ENCODE assay signal across 7 cellular contexts in the genomic region with DNA sequence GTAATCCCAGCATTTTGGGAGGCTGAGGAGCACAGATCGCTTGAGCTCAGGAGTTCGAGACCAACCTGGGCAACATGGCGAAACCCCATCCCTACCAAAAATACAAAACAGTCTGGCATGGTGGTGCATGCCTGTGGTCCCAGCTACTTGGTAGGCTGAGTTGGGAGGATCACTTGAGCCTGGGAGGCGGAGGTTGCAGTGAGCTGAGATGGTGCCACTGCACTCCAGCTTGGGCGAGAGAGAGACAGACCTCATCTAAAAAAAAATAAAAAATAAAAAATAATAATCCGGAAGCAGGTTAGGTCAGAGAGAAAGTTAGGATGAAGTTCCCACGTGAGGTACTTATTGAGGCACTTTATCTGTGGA. TPM values are rescaled to one million over a fixed set of nuclear protein-coding genes. Genes with fewer than 3 reads are reported as not detected.
DNase-seq lines count a peak whose midpoint lies in the region; ATAC-seq and TF ChIP-seq lines count a peak whose summit lies in the region.
"Not testable (repeated sequence)": the region's sequence is repeated elsewhere in the genome, so short reads cannot be mapped to it uniquely, and the experiment has no call there.
"Had no signal": no experiment of that assay in that cellular context is flagged by ENCODE, and none has a peak within 500 bp of the region (broad histone marks: within the 10 kb centered on the region; RNA-seq: fewer than 3 reads in every experiment).

No MANE protein-coding gene starts in this region.

- peak overlapping the region; percentile 86 to 93 for H3K4me3 Mint-ChIP-seq in CD14-positive monocyte
- peak overlapping the region; percentile 84 for H3K4me3 Mint-ChIP-seq in activated naive CD8-positive, alpha-beta T cell treated with anti-CD3 and anti-CD28 coated beads for 36 hours
- peak overlapping the region; percentile 83 for H3K4me3 Mint-ChIP-seq in mesothelial cell of epicardium
- H3K4me3 Mint-ChIP-seq in stimulated activated effector memory CD8-positive, alpha-beta T cell treated with anti-CD3 and anti-CD28 coated beads, Interleukin-12 subunit alpha, Interleukin-12 subunit beta, amount 100 ng/mL, for 72 hours = peak overlapping the region; percentile 86

- peaks cover 24 to 28% of the 10 kb centered on the region in 2 donors for H3K36me3 Mint-ChIP-seq in CD14-positive monocyte
- not testable (repeated sequence) for H3K36me3 Mint-ChIP-seq in activated naive CD8-positive, alpha-beta T cell treated with anti-CD3 and anti-CD28 coated beads for 36 hours; mesothelial cell of epicardium
- H3K36me3 Mint-ChIP-seq in stimulated activated effector memory CD8-positive, alpha-beta T cell treated with anti-CD3 and anti-CD28 coated beads, Interleukin-12 subunit alpha, Interleukin-12 subunit beta, amount 100 ng/mL, for 72 hours = peaks cover 29% of the 10 kb centered on the region

- H3K4me1 ChIP-seq in NT2/D1 (ENCODE audit: insufficient read depth, insufficient read length) = not testable (repeated sequence)
- H3K4me1 ChIP-seq in esophagus squamous epithelium = peaks cover 10 to 55% (median 10%) of the 10 kb centered on the region in 3 donors

- H3K4me3 ChIP-seq in NT2/D1 (ENCODE audit: insufficient read length, low read depth) = peak overlapping the region; percentile 58
- peak overlapping the region; percentile 78 to 97 (median 86) for H3K4me3 ChIP-seq in esophagus squamous epithelium

- peaks cover 7 to 12% (median 7%) of the 10 kb centered on the region in 3 donors for H3K27me3 Mint-ChIP-seq in CD14-positive monocyte (ENCODE audit: low read depth in 3 of 3)
- H3K27me3 Mint-ChIP-seq in activated naive CD8-positive, alpha-beta T cell treated with anti-CD3 and anti-CD28 coated beads for 36 hours; mesothelial cell of epicardium (ENCODE audit: low read depth): not testable (repeated sequence)

- H3K27ac ChIP-seq in esophagus squamous epithelium = peak overlapping the region; percentile 94 to 99 (median 94)

- TF ChIP-seq POLR2A in esophagus squamous epithelium (IDR thresholded peaks at IDR 0.05) = not testable (repeated sequence)

- not testable (repeated sequence) for DNase-seq in CD14-positive monocyte (ENCODE audit: low spot score); NT2/D1 (ENCODE audit: low read depth, low spot score); activated naive CD8-positive, alpha-beta T cell treated with anti-CD3 and anti-CD28 coated beads for 36 hours; esophagus squamous epithelium (lab: John Stamatoyannopoulos, UW); mesothelial cell of epicardium (ENCODE audit: low spot score in 2 of 2, unreplicated experiment in 2 of 2); stimulated activated effector memory CD8-positive, alpha-beta T cell treated with anti-CD3 and anti-CD28 coated beads, Interleukin-12 subunit alpha, Interleukin-12 subunit beta, amount 100 ng/mL, for 72 hours (ENCODE audit: low spot score in 2 of 2)

- intact Hi-C loops in CD14-positive monocyte (cut with micrococcal nuclease) = not testable (repeated sequence)
- intact Hi-C loops in esophagus squamous epithelium (cut with DNase I) = loop anchor here (10.0 kb wide), 1 partner anchor 90 kb away; no protein-coding TSS in a partner anchor

- WGBS in esophagus squamous epithelium, 2 donors = 34 to 41% methylated on average over 7 of the region's 7 CpGs

- TF ChIP-seq CTCF in CD14-positive monocyte (IDR thresholded peaks at IDR 0.05); esophagus squamous epithelium (IDR thresholded peaks at IDR 0.05); mesothelial cell of epicardium (IDR thresholded peaks at IDR 0.05; ENCODE audit: unreplicated experiment): not testable (repeated sequence)

- not testable (repeated sequence) for H3K9me3 Mint-ChIP-seq in CD14-positive monocyte; activated naive CD8-positive, alpha-beta T cell treated with anti-CD3 and anti-CD28 coated beads for 36 hours; mesothelial cell of epicardium; stimulated activated effector memory CD8-positive, alpha-beta T cell treated with anti-CD3 and anti-CD28 coated beads, Interleukin-12 subunit alpha, Interleukin-12 subunit beta, amount 100 ng/mL, for 72 hours

- H3K4me1 Mint-ChIP-seq in CD14-positive monocyte = peaks cover 21% of the 10 kb centered on the region
- peaks cover 38% of the 10 kb centered on the region for H3K4me1 Mint-ChIP-seq in activated naive CD8-positive, alpha-beta T cell treated with anti-CD3 and anti-CD28 coated beads for 36 hours
- H3K4me1 Mint-ChIP-seq in mesothelial cell of epicardium = peaks cover 17% of the 10 kb centered on the region
- peaks cover 41% of the 10 kb centered on the region for H3K4me1 Mint-ChIP-seq in stimulated activated effector memory CD8-positive, alpha-beta T cell treated with anti-CD3 and anti-CD28 coated beads, Interleukin-12 subunit alpha, Interleukin-12 subunit beta, amount 100 ng/mL, for 72 hours

- H3K36me3 ChIP-seq in NT2/D1 (ENCODE audit: insufficient read depth, insufficient read length, low read length) (peaks cover 38% of the 10 kb centered on the region), esophagus squamous epithelium (peaks cover 0 to 30% (median 0%) of the 10 kb centered on the region in 3 donors)

- ATAC-seq in stimulated activated effector memory CD8-positive, alpha-beta T cell treated with anti-CD3 and anti-CD28 coated beads, Interleukin-12 subunit alpha, Interleukin-12 subunit beta, amount 100 ng/mL, for 72 hours = not testable (repeated sequence)

- H3K27me3 ChIP-seq in NT2/D1 (ENCODE audit: insufficient read depth, insufficient read length); esophagus squamous epithelium: not testable (repeated sequence)

- not testable (repeated sequence) for H3K9me3 ChIP-seq in NT2/D1 (ENCODE audit: insufficient read depth, low read length); esophagus squamous epithelium

- H3K9ac ChIP-seq in NT2/D1 (ENCODE audit: insufficient read length, low read depth) = peak overlapping the region; percentile 85

- H3K27ac Mint-ChIP-seq in CD14-positive monocyte = peak overlapping the region; percentile 68 to 95 (median 93)
- H3K27ac Mint-ChIP-seq in activated naive CD8-positive, alpha-beta T cell treated with anti-CD3 and anti-CD28 coated beads for 36 hours = peak overlapping the region; percentile 91
- peak overlapping the region; percentile 95 for H3K27ac Mint-ChIP-seq in mesothelial cell of epicardium
- peak overlapping the region; percentile 94 for H3K27ac Mint-ChIP-seq in stimulated activated effector memory CD8-positive, alpha-beta T cell treated with anti-CD3 and anti-CD28 coated beads, Interleukin-12 subunit alpha, Interleukin-12 subunit beta, amount 100 ng/mL, for 72 hours

RNA-seq across cellular contexts. Expression of gene SMARCD1, which starts 0.8 kb away (rescaled TPM):
- polyA plus RNA-seq in CD14-positive monocyte = 1 to 10 TPM; 3.7 to 7.8 TPM
- 10 to 100 TPM; 65.8 to 74.8 TPM for total RNA-seq in activated naive CD8-positive, alpha-beta T cell treated with anti-CD3 and anti-CD28 coated beads for 36 hours
- total RNA-seq in esophagus squamous epithelium (10 to 100 TPM; 34.5 to 67.8 (median 46.5) TPM), mesothelial cell of epicardium (112 to 122 TPM (median 113 TPM) in 3 replicates)

RNA-seq across cellular contexts. Expression of gene GPD1, which starts 19.4 kb away (rescaled TPM):
- polyA plus RNA-seq in CD14-positive monocyte = not detected
- total RNA-seq in activated naive CD8-positive, alpha-beta T cell treated with anti-CD3 and anti-CD28 coated beads for 36 hours = under 1 TPM; 0.39 to 0.86 TPM
- total RNA-seq in esophagus squamous epithelium (under 1 TPM in 3 of 4 donors, not detected in 1; 0.38 to 0.53 (median 0.44) TPM), mesothelial cell of epicardium (0.72 to 1.2 TPM (median 1.1 TPM) in 3 replicates)
- total RNA-seq: pulmonary artery endothelial cell had no signal

RNA-seq across cellular contexts. Expression of gene ASIC1, which starts 27.0 kb away (rescaled TPM):
- not detected for polyA plus RNA-seq in CD14-positive monocyte
- total RNA-seq in activated naive CD8-positive, alpha-beta T cell treated with anti-CD3 and anti-CD28 coated beads for 36 hours = 10 to 100 TPM; 10.8 TPM
- 1 to 10 TPM; 1.5 to 5.7 (median 2.6) TPM for total RNA-seq in esophagus squamous epithelium
- 6.1 to 7.2 TPM (median 6.6 TPM) in 3 replicates for total RNA-seq in mesothelial cell of epicardium

RNA-seq across cellular contexts. Expression of gene COX14, which starts 27.6 kb away (rescaled TPM):
- 100 to 1,000 TPM; 231 to 257 TPM for polyA plus RNA-seq in CD14-positive monocyte
- total RNA-seq in activated naive CD8-positive, alpha-beta T cell treated with anti-CD3 and anti-CD28 coated beads for 36 hours = 10 to 100 TPM; 48.3 to 49.2 TPM
- total RNA-seq in esophagus squamous epithelium = 10 to 100 TPM; 32.1 to 68.7 (median 53.5) TPM
- total RNA-seq in mesothelial cell of epicardium = 24.2 to 25.0 TPM (median 24.8 TPM) in 3 replicates

RNA-seq across cellular contexts. Expression of gene RACGAP1, which starts 59.1 kb away (rescaled TPM):
- 1 to 10 TPM; 3.1 to 3.6 TPM for polyA plus RNA-seq in CD14-positive monocyte
- 100 to 1,000 TPM; 111 to 119 TPM for total RNA-seq in activated naive CD8-positive, alpha-beta T cell treated with anti-CD3 and anti-CD28 coated beads for 36 hours
- 10 to 100 TPM; 20.1 to 44.7 (median 33.6) TPM for total RNA-seq in esophagus squamous epithelium
- 28.0 to 34.8 TPM (median 29.8 TPM) in 3 replicates for total RNA-seq in mesothelial cell of epicardium
